ENCODE assay signal across 9 cellular contexts in genomic region chr9:128550226-128550625, GRCh38. TPM values are rescaled to one million over a fixed set of nuclear protein-coding genes. Genes with fewer than 3 reads are reported as not detected.
DNase-seq lines count a peak whose midpoint lies in the region; ATAC-seq and TF ChIP-seq lines count a peak whose summit lies in the region.
"Had no signal": no experiment of that assay in that cellular context is flagged by ENCODE, and none has a peak within 500 bp of the region (broad histone marks: within the 10 kb centered on the region; RNA-seq: fewer than 3 reads in every experiment).

No MANE protein-coding gene starts in this region.

- TF ChIP-seq CTCF in HEK293 (tag by site-specific recombination; IDR thresholded peaks at IDR 0.05): no peak

- DNase-seq in left kidney (ENCODE audit: low read depth, low spot score) (peak; percentile 68), GOT3 (lab: John Stamatoyannopoulos, UW) (no peak), LoVo (ENCODE audit: low spot score) (no peak), Kasumi-1 (lab: John Stamatoyannopoulos, UW) (no peak)
- DNase-seq in stimulated activated CD4-positive, alpha-beta T cell treated with anti-CD3 and anti-CD28 coated beads, Interleukin-4, amount 100 ng/mL, for 24 hours: peak; percentile 70
- DNase-seq: NCI-H2081 treated with DMSO at 0.1 percent for 48 hours had no signal

- POLR2A ChIA-PET in HEK293 (lab: Yijun Ruan, JAX): interaction anchor here (0.9 to 2.3 kb wide), 4 partner anchors 9 to 46 kb away, joined by 3 to 7 read pairs (median 4); partner anchors contain the start of gene GLE1

- CTCF ChIA-PET in HEK293 (lab: Yijun Ruan, JAX): interaction anchor here (0.5 to 0.8 kb wide), 4 partner anchors 10 to 56 kb away, joined by 3 to 4 read pairs (median 4); no protein-coding TSS in a partner anchor

- no peak overlapping the region for H3K27ac ChIP-seq in HEK293 (ENCODE audit: extremely low read depth, low read depth, low read length)

- H3K9me3 ChIP-seq in HEK293 (ENCODE audit: control insufficient read depth, insufficient read depth, low read depth, low read length): no peaks in the 10 kb centered on the region

- peaks cover 17% of the 10 kb centered on the region for H3K4me1 Mint-ChIP-seq in activated T-helper 17 cell treated with anti-CD3 and anti-CD28 coated beads, Interleukin-2, amount 50 U/mL, for 72 hours

- no peaks in the 10 kb centered on the region for H3K36me3 Mint-ChIP-seq in activated T-helper 17 cell treated with anti-CD3 and anti-CD28 coated beads, Interleukin-2, amount 50 U/mL, for 72 hours (ENCODE audit: low read depth)

- ATAC-seq in activated T-helper 17 cell treated with anti-CD3 and anti-CD28 coated beads, Interleukin-2, amount 50 U/mL, for 72 hours (replicated peaks): peak; percentile 38
- no peak for ATAC-seq in GM21737 (IDR thresholded peaks at IDR 0.05; ENCODE audit: unreplicated experiment)

- H3K36me3 ChIP-seq in HEK293 (ENCODE audit: control insufficient read depth in 2 of 2, insufficient read depth in 1 of 2, low read length in 2 of 2): no peaks in the 10 kb centered on the region

- H3K27ac Mint-ChIP-seq in activated T-helper 17 cell treated with anti-CD3 and anti-CD28 coated beads, Interleukin-2, amount 50 U/mL, for 72 hours: peak overlapping the region; percentile 85

- H3K9me3 Mint-ChIP-seq in activated T-helper 17 cell treated with anti-CD3 and anti-CD28 coated beads, Interleukin-2, amount 50 U/mL, for 72 hours: no peaks in the 10 kb centered on the region

- peak overlapping the region; percentile 90 for H3K4me3 Mint-ChIP-seq in activated T-helper 17 cell treated with anti-CD3 and anti-CD28 coated beads, Interleukin-2, amount 50 U/mL, for 72 hours

- H3K4me1 ChIP-seq in HEK293 (ENCODE audit: control insufficient read depth, insufficient read depth, low read length): peaks cover 7% of the 10 kb centered on the region

- H3K4me3 ChIP-seq in HEK293 (ENCODE audit: low read depth, low read length): no peak overlapping the region

- no peaks in the 10 kb centered on the region for H3K27me3 Mint-ChIP-seq in activated T-helper 17 cell treated with anti-CD3 and anti-CD28 coated beads, Interleukin-2, amount 50 U/mL, for 72 hours

TF ChIP-seq in HEK293, 187 proteins besides CTCF, POLR2A, EP300 and RAD21:
- TF ChIP-seq EGR2 (tag by site-specific recombination; IDR thresholded peaks at IDR 0.05; ENCODE audit: low read depth) (peak; percentile 97), REPIN1 (tag by site-specific recombination; IDR thresholded peaks at IDR 0.05; ENCODE audit: low read depth) (no peak), ZNF114 (tag by site-specific recombination; IDR thresholded peaks at IDR 0.05) (no peak), ZFHX2 (tag by site-specific recombination; conservative IDR thresholded peaks at IDR 0.05) (peak; percentile 98), TRIM28 (IDR thresholded peaks at IDR 0.05; ENCODE audit: borderline replicate concordance, low read length) (no peak)

RNA-seq across cellular contexts. Expression of gene SPTAN1, which starts 2.2 kb away (rescaled TPM):
- 100 to 1,000 TPM; 294 to 337 TPM for total RNA-seq in activated T-helper 17 cell treated with anti-CD3 and anti-CD28 coated beads, Interleukin-2, amount 50 U/mL, for 72 hours

RNA-seq across cellular contexts. Expression of gene GLE1, which starts 45.7 kb away (rescaled TPM):
- total RNA-seq in activated T-helper 17 cell treated with anti-CD3 and anti-CD28 coated beads, Interleukin-2, amount 50 U/mL, for 72 hours: 10 to 100 TPM; 53.6 TPM

Comparison
In these comparisons a context has a peak if more than half of its experiments do, and no peak if none do; other contexts are left out.
1. DNase-seq: peak in left kidney (single experiment) and stimulated activated CD4-positive, alpha-beta T cell treated with anti-CD3 and anti-CD28 coated beads, Interleukin-4, amount 100 ng/mL, for 24 hours (single experiment); none in GOT3 (single experiment), LoVo (single experiment) and Kasumi-1 (0 of 2).